Comparison of ENCODE assay signal across 22 cellular contexts in the genomic region with DNA sequence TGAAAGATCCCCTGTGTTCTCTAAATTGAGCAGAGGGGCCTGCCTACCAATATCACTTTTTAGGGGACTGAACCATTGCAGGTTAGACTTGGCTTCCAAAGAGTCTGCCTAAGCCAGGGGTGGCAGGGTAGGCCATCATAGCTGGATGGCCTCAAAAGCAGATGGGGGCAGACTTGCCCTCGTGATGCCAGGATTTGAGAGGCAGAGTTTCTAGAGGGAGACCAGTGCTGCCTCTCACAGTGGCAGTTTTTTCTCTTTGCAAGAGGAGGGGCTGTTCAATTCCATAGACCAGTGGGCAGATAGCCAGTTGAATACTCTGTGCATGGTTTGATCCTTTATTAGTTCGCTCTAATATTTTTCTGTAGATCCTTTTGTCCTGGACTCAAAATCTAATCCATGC. TPM values are rescaled to one million over a fixed set of nuclear protein-coding genes. Genes with fewer than 3 reads are reported as not detected.
DNase-seq lines count a peak whose midpoint lies in the region; ATAC-seq, FAIRE-seq and TF ChIP-seq lines count a peak whose summit lies in the region.
"Had no signal": no experiment of that assay in that cellular context is flagged by ENCODE, and none has a peak within 500 bp of the region (broad histone marks: within the 10 kb centered on the region; RNA-seq: fewer than 3 reads in every experiment).

No MANE protein-coding gene starts in this region.

- CTCF ChIA-PET in HCT116 (lab: Charles Lee) (no interaction called here), K562 (lab: Yijun Ruan, JAX; ENCODE audit: low intra/inter-chr PET ratio) (interaction anchor here (0.5 kb wide), 1 partner anchor 101 kb away, joined by 4 read pairs; a partner anchor contains a TSS)

- H3K4me2 ChIP-seq in BLaER1 (peak overlapping the region; percentile 44), HCT116 (ENCODE audit: low read length) (no peak overlapping the region), K562 (ENCODE audit: insufficient read depth, low read length) (no peak overlapping the region)
- H3K4me2 ChIP-seq: KMS-11, SK-N-SH had no signal

- intact Hi-C loops in HCT116 (cut with micrococcal nuclease): loop anchor here (5.0 kb wide), 1 partner anchor 280 kb away; no protein-coding TSS in a partner anchor
- intact Hi-C loops in K562 (cut with micrococcal nuclease): no loop called here
- intact Hi-C loops in aorta (cut with DNase I): loop anchor here in 1 of 2 donors (5.0 kb wide), 1 partner anchor 280 kb away; no protein-coding TSS in a partner anchor

- H3K9me3 ChIP-seq in BLaER1: peaks cover 24% of the 10 kb centered on the region
- no peaks in the 10 kb centered on the region for H3K9me3 ChIP-seq in HCT116 (ENCODE audit: control insufficient read depth in 1 of 2, insufficient read depth in 1 of 2, low read depth in 1 of 2, low read length in 2 of 2)
- no peaks in the 10 kb centered on the region for H3K9me3 ChIP-seq in K562 (replicated peaks; ENCODE audit: control insufficient read depth, insufficient read depth, low read depth, low read length)
- no peaks in the 10 kb centered on the region for H3K9me3 ChIP-seq in aorta (ENCODE audit: control insufficient read depth, low read length)
- H3K9me3 ChIP-seq: SK-N-SH had no signal

- DNase-seq in HCT116 (ENCODE audit: low read depth, low spot score) (no peak), NCI-H446 (lab: John Stamatoyannopoulos, UW) (peak; percentile 9 to 53), K562 (ENCODE audit: extremely low read depth in 1 of 4, low spot score in 3 of 4) (no peak), NCI-H524 treated with DMSO at 0.1 percent for 48 hours (lab: John Stamatoyannopoulos, UW) (no peak), glomerular visceral epithelial cell (ENCODE audit: extremely low spot score) (no peak), NCI-H345 treated with DMSO at 0.1 percent for 48 hours (lab: John Stamatoyannopoulos, UW; ENCODE audit: unreplicated experiment) (no peak), aorta (no peak)
- DNase-seq: ACHN, NCI-H1048, NCI-H1436, NCI-H2029 treated with DMSO at 0.1 percent for 48 hours, NCI-H2227 treated with DMSO at 0.1 percent for 48 hours, NCI-H526 treated with DMSO at 0.1 percent for 48 hours, SHP77, SK-N-SH, T-cell had no signal

- in situ Hi-C loops in K562 (cut with MboI): no loop called here

- TF ChIP-seq EP300 in K562 (IDR thresholded peaks at IDR 0.05; ENCODE audit: low read length): no peak

- H4K20me1 ChIP-seq in BLaER1 (no peaks in the 10 kb centered on the region), HCT116 (ENCODE audit: insufficient read depth) (no peaks in the 10 kb centered on the region), K562 (replicated peaks; ENCODE audit: control insufficient read depth, insufficient read depth, low read length) (no peaks in the 10 kb centered on the region)

- TF ChIP-seq POLR2A in HCT116 (IDR thresholded peaks at IDR 0.05; ENCODE audit: borderline replicate concordance, extremely low read depth, insufficient read depth, insufficient read length): no peak
- no peak for TF ChIP-seq POLR2A in K562 (conservative IDR thresholded peaks at IDR 0.05)

- no peaks in the 10 kb centered on the region for H3K9me2 ChIP-seq in HCT116 (ENCODE audit: insufficient read depth)
- H3K9me2 ChIP-seq: SK-N-SH had no signal

- TF ChIP-seq RAD21 in HCT116 (IDR thresholded peaks at IDR 0.05; ENCODE audit: low read depth) (0 out of 2 replicates have a peak, but pooled peaks have one; percentile 5), K562 (CRISPR knock-in tag; conservative IDR thresholded peaks at IDR 0.05 in 1 of 2, IDR thresholded peaks at IDR 0.05 in 1 of 2) (no peak)

- H3K27ac ChIP-seq in BLaER1 (peak overlapping the region; percentile 28; the same call in 1 of the 2 replicates), HCT116 (ENCODE audit: low read depth, low read length) (no peak overlapping the region), K562 (ENCODE audit: extremely low read depth, low read depth, low read length) (no peak overlapping the region), aorta (ENCODE audit: low read depth in 1 of 2, low read length in 2 of 2) (no peak overlapping the region)
- H3K27ac ChIP-seq: C4-2B, KMS-11 had no signal

- H3K4me1 ChIP-seq in BLaER1: peaks cover 74% of the 10 kb centered on the region
- no peaks in the 10 kb centered on the region for H3K4me1 ChIP-seq in HCT116 (ENCODE audit: control insufficient read depth in 1 of 2, insufficient read depth in 2 of 2, low read length in 2 of 2)
- H3K4me1 ChIP-seq in K562 (replicated peaks in 1 of 2; ENCODE audit: control insufficient read depth in 2 of 2, insufficient read depth in 2 of 2, low read length in 2 of 2): no peaks in the 10 kb centered on the region; a peak in 1 of 5 replicates
- peaks cover 0 to 2% of the 10 kb centered on the region in 2 donors for H3K4me1 ChIP-seq in aorta (ENCODE audit: control insufficient read depth in 1 of 2, insufficient read depth in 2 of 2, low read length in 2 of 2)

- 5% methylated on average over 2 of the region's 2 CpGs for WGBS in K562 (ENCODE audit: insufficient coverage, low coverage, missing lambda C conversion rate)
- WGBS in aorta, 2 donors: 92% methylated on average over 2 of the region's 2 CpGs

- no peak overlapping the region for H2AFZ ChIP-seq in HCT116 (ENCODE audit: low read depth, low read length, poor library complexity, severe bottlenecking)
- no peak overlapping the region for H2AFZ ChIP-seq in K562 (ENCODE audit: low read depth, low read length)

- BruUV-seq in HCT116 (replicated peaks; lab: Mats Ljungman, UMichigan) (no TSS peak), K562 (replicated peaks; lab: Mats Ljungman, UMichigan) (no TSS peak)

- H3K9ac ChIP-seq in BLaER1 (no peak overlapping the region), HCT116 (ENCODE audit: low read length) (no peak overlapping the region), K562 (ENCODE audit: insufficient read depth in 1 of 2, low read depth in 2 of 2, low read length in 2 of 2) (no peak overlapping the region)
- H3K9ac ChIP-seq: KMS-11, SK-N-SH had no signal

- no peak for FAIRE-seq in K562 (lab: Jason Lieb, UNC)
- FAIRE-seq: G401.6, HepG2 had no signal

- no peaks in the 10 kb centered on the region; the same call in 1 of the 2 replicates for H3K36me3 ChIP-seq in BLaER1
- no peaks in the 10 kb centered on the region for H3K36me3 ChIP-seq in HCT116 (ENCODE audit: control insufficient read depth in 1 of 2, insufficient read depth in 2 of 2, low read length in 2 of 2)
- no peaks in the 10 kb centered on the region for H3K36me3 ChIP-seq in K562 (ENCODE audit: control insufficient read depth, insufficient read depth, low read length)
- no peaks in the 10 kb centered on the region for H3K36me3 ChIP-seq in aorta (ENCODE audit: control insufficient read depth in 1 of 2, insufficient read depth in 2 of 2, low read length in 1 of 2)

- H3K4me3 ChIP-seq in BLaER1: no peak overlapping the region; the same call in 1 of the 2 replicates
- no peak overlapping the region for H3K4me3 ChIP-seq in HCT116 (replicated peaks in 1 of 2; ENCODE audit: low read depth in 1 of 2, low read length in 2 of 2)
- no peak overlapping the region for H3K4me3 ChIP-seq in K562
- no peak overlapping the region for H3K4me3 ChIP-seq in aorta (ENCODE audit: low read length in 2 of 2)

- ATAC-seq in HCT116 (no peak), K562 (no peak), aorta (ENCODE audit: low FRiP score) (no peak)
- ATAC-seq: HepG2, T-cell had no signal

- TF ChIP-seq CTCF in HCT116 (IDR thresholded peaks at IDR 0.05 in 2 of 3, conservative IDR thresholded peaks at IDR 0.05 in 1 of 3; ENCODE audit: borderline replicate concordance in 1 of 3, insufficient read depth in 1 of 3, low read depth in 2 of 3, low read length in 2 of 3) (no peak), K562 (IDR thresholded peaks at IDR 0.05 in 2 of 3, conservative IDR thresholded peaks at IDR 0.05 in 1 of 3; ENCODE audit: insufficient read depth in 2 of 3, low read depth in 1 of 3, low read length in 3 of 3) (no peak)

- H3K27me3 ChIP-seq in BLaER1: no peaks in the 10 kb centered on the region
- no peaks in the 10 kb centered on the region for H3K27me3 ChIP-seq in HCT116 (ENCODE audit: insufficient read depth, low read length)
- H3K27me3 ChIP-seq in K562 (ENCODE audit: control insufficient read depth in 2 of 2, insufficient read depth in 2 of 2, low read length in 2 of 2): no peaks in the 10 kb centered on the region
- H3K27me3 ChIP-seq in aorta (ENCODE audit: control insufficient read depth in 1 of 2, insufficient read depth in 2 of 2, low read length in 1 of 2): no peaks in the 10 kb centered on the region

- RAD21 ChIA-PET in HCT116 (lab: Charles Lee; ENCODE audit: low non-redundant PET in 1 of 2, low total read pairs in 2 of 2, uncharacterized antibody in 2 of 2, unreplicated experiment in 2 of 2): no interaction called here

- no peaks in the 10 kb centered on the region for H3K79me2 ChIP-seq in HCT116 (ENCODE audit: insufficient read depth, low read length)
- no peaks in the 10 kb centered on the region for H3K79me2 ChIP-seq in K562 (ENCODE audit: control insufficient read depth, insufficient read depth, low read length)

- no peaks in the 10 kb centered on the region for H3K9me1 ChIP-seq in K562 (ENCODE audit: control insufficient read depth, insufficient read depth, low read length)

- POLR2A ChIA-PET in HCT116 (lab: Charles Lee): no interaction called here
- POLR2A ChIA-PET in K562 (lab: Yijun Ruan, JAX): interaction anchor here (1.0 kb wide), 1 partner anchor 13 kb away, joined by 3 read pairs; no protein-coding TSS in a partner anchor

TF ChIP-seq in HCT116, 20 proteins besides CTCF, POLR2A, EP300 and RAD21 (continues in another document):
- TF ChIP-seq SIN3A (IDR thresholded peaks at IDR 0.05; ENCODE audit: low read depth): no peak

RNA-seq across cellular contexts. Expression of a gene that starts 23.8 kb away (rescaled TPM):
- not detected for total RNA-seq in HCT116 (2021; ENCODE audit: unreplicated experiment)
- polyA plus RNA-seq in HCT116 (2012): 0.19 and 0.47 TPM in 2 replicates
- total RNA-seq in K562 (2011; cell fraction: chromatin; rRNA removed; ENCODE audit: low replicate concordance): not detected in 2 replicates
- not detected in 2 replicates for total RNA-seq in K562 (2011; cell fraction: nucleolus; rRNA removed)
- not detected in 2 replicates for total RNA-seq in K562 (2011; cell fraction: nucleoplasm; rRNA removed)
- total RNA-seq in K562 (2014; rRNA removed): not detected in 2 replicates
- total RNA-seq in K562 (2014; rRNA removed; fragmentation: Illumina TruSeq; extraction: Trizol): not detected in 2 replicates
- not detected in 2 replicates for total RNA-seq in K562 (2015; rRNA removed; fragmentation: Illumina TruSeq; extraction: Trizol)
- total RNA-seq in K562 (2021): not detected in 2 replicates
- not detected in 2 replicates for polyA plus RNA-seq in K562 (2011; rRNA removed)
- not detected in 2 replicates for polyA plus RNA-seq in K562 (2011; cell fraction: cytosol; rRNA removed)
- not detected in 2 replicates for polyA plus RNA-seq in K562 (2011; cell fraction: nucleus; rRNA removed)
- not detected in 2 replicates for polyA plus RNA-seq in K562 (2012)
- polyA plus RNA-seq in K562 (2014; fragmentation: Illumina TruSeq; extraction: Trizol): not detected in 2 replicates
- not detected for polyA plus RNA-seq in K562 (2014; fragmentation: Nextera tagmentation; extraction: Ambion mirVana)
- not detected in 2 replicates for polyA plus RNA-seq in K562 (2014; rRNA removed)
- not detected in 2 replicates for polyA minus RNA-seq in K562 (2011; rRNA and poly(A)+ RNA removed)
- not detected in 2 replicates for polyA minus RNA-seq in K562 (2011; cell fraction: cytosol; rRNA and poly(A)+ RNA removed)
- polyA minus RNA-seq in K562 (2011; cell fraction: nucleus; rRNA and poly(A)+ RNA removed): not detected in 2 replicates
- total RNA-seq in aorta: under 1 TPM; 0.52 to 0.90 TPM
- polyA plus RNA-seq in aorta: under 1 TPM in 1 of 2 donors, not detected in 1; 0.72 TPM
- total RNA-seq: H4, HepG2, T-cell had no signal

Comparison
In these comparisons a context has a peak if more than half of its experiments do, and no peak if none do; other contexts are left out.
1. DNase-seq: peak in NCI-H446 (2 of 2); none in HCT116 (single experiment), K562 (0 of 4), NCI-H524 treated with DMSO at 0.1 percent for 48 hours (single experiment), glomerular visceral epithelial cell (single experiment), NCI-H345 treated with DMSO at 0.1 percent for 48 hours (single experiment) and aorta (0 of 2).